Comparison of ENCODE assay signal across 26 cellular contexts in the genomic region with DNA sequence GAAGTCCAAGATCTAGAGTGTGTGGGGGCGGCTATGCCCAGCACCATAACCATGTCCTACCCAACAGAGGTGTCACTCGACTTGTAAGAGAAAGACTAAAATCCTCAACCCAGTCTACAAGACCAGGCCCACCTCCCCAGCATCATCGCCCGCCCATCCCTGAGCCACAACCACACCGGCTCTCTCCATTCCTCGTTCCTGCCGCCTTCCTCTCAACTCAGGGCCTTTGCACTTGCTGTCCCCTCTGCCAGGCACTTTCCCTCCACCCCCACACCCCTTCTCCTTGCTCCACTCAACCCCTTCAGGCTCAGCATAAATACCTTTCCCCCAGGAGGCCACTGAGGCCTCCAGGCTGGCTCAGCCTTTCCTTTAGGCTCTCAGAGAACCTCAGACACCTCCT.
"Had no signal": no experiment of that assay in that cellular context is flagged by ENCODE, and none has a peak within 500 bp of the region (broad histone marks: within the 10 kb centered on the region; RNA-seq: fewer than 3 reads in every experiment).

No MANE protein-coding gene starts in this region.

- H3K4me3 Mint-ChIP-seq: activated CD4-positive, alpha-beta memory T cell treated with anti-CD3 and anti-CD28 coated beads, Interleukin-2, amount 10 ng/mL, durations not matched to agents 7 days and 5 days; activated naive CD4-positive, alpha-beta T cell treated with anti-CD3 and anti-CD28 coated beads for 36 hours; activated naive CD8-positive, alpha-beta T cell treated with anti-CD3 and anti-CD28 coated beads for 36 hours; natural killer cell; T-helper 2 cell treated with Interferon-gamma antibody and Interleukin-4, amounts not matched to agents 5 μg/mL and 100 μg/mL, for 36 hours had no signal

- H3K27me3 ChIP-seq: adrenal gland, body of pancreas, hepatocyte had no signal

- H3K36me3 ChIP-seq: adrenal gland, gastroesophageal sphincter, prostate gland, suprapubic skin, tibial artery had no signal

- H3K27ac ChIP-seq: adrenal gland, body of pancreas, coronary artery, dorsolateral prefrontal cortex, gastroesophageal sphincter, hepatocyte, prostate gland, skin epidermis, suprapubic skin, tibial artery had no signal

- DNase-seq: activated CD4-positive, alpha-beta memory T cell treated with anti-CD3 and anti-CD28 coated beads, Interleukin-2, amount 10 ng/mL, durations not matched to agents 7 days and 5 days; activated CD4-positive, alpha-beta T cell treated with anti-CD3 and anti-CD28 coated beads for 48 hours; activated naive CD4-positive, alpha-beta T cell treated with anti-CD3 and anti-CD28 coated beads for 36 hours; activated naive CD8-positive, alpha-beta T cell treated with anti-CD3 and anti-CD28 coated beads for 36 hours; activated T-cell treated with anti-CD3 and anti-CD28 coated beads, Interleukin-2, amount 50 U/mL, for 48 hours; body of pancreas; left cardiac atrium; left ventricle myocardium superior; midbrain; natural killer cell; retina; stimulated activated CD4-positive, alpha-beta T cell treated with anti-CD3 and anti-CD28 coated beads, Interleukin-4, amount 100 ng/mL, for 24 hours; stimulated activated naive CD4-positive, alpha-beta T cell had no signal

- H3K9me3 Mint-ChIP-seq: activated CD4-positive, alpha-beta memory T cell treated with anti-CD3 and anti-CD28 coated beads, Interleukin-2, amount 10 ng/mL, durations not matched to agents 7 days and 5 days; activated naive CD4-positive, alpha-beta T cell treated with anti-CD3 and anti-CD28 coated beads for 36 hours; activated naive CD8-positive, alpha-beta T cell treated with anti-CD3 and anti-CD28 coated beads for 36 hours; activated T-helper 2 cell treated with anti-CD3 and anti-CD28 coated beads, Interferon-gamma antibody, Interleukin-2, Interleukin-4, amounts not matched to agents 10 μg/mL and 5 μg/mL and 100 μg/mL, durations not matched to agents 14 hours and 24 hours and 36 hours; natural killer cell; T-helper 2 cell treated with Interferon-gamma antibody and Interleukin-4, amounts not matched to agents 5 μg/mL and 100 μg/mL, for 36 hours had no signal

- H3K4me1 Mint-ChIP-seq: activated CD4-positive, alpha-beta memory T cell treated with anti-CD3 and anti-CD28 coated beads, Interleukin-2, amount 10 ng/mL, durations not matched to agents 7 days and 5 days; activated naive CD8-positive, alpha-beta T cell treated with anti-CD3 and anti-CD28 coated beads for 36 hours had no signal

- ATAC-seq: activated CD4-positive, CD25-positive, alpha-beta regulatory T cell treated with anti-CD3 and anti-CD28 coated beads, Interleukin-2, amount 50 U/mL, for 24 hours; body of pancreas; gastroesophageal sphincter; left cardiac atrium; left ventricle myocardium superior; natural killer cell; sciatic nerve had no signal

- H3K27ac Mint-ChIP-seq: activated CD4-positive, alpha-beta memory T cell treated with anti-CD3 and anti-CD28 coated beads, Interleukin-2, amount 10 ng/mL, durations not matched to agents 7 days and 5 days; activated naive CD4-positive, alpha-beta T cell treated with anti-CD3 and anti-CD28 coated beads for 36 hours; activated naive CD8-positive, alpha-beta T cell treated with anti-CD3 and anti-CD28 coated beads for 36 hours; activated T-helper 2 cell treated with anti-CD3 and anti-CD28 coated beads, Interferon-gamma antibody, Interleukin-2, Interleukin-4, amounts not matched to agents 10 μg/mL and 5 μg/mL and 100 μg/mL, durations not matched to agents 14 hours and 24 hours and 36 hours; natural killer cell; T-helper 2 cell treated with Interferon-gamma antibody and Interleukin-4, amounts not matched to agents 5 μg/mL and 100 μg/mL, for 36 hours had no signal

- H3K4me3 ChIP-seq: adrenal gland, body of pancreas, coronary artery, dorsolateral prefrontal cortex, gastroesophageal sphincter, hepatocyte, prostate gland, skin epidermis, suprapubic skin, tibial artery had no signal

- H3K27me3 Mint-ChIP-seq: activated CD4-positive, alpha-beta memory T cell treated with anti-CD3 and anti-CD28 coated beads, Interleukin-2, amount 10 ng/mL, durations not matched to agents 7 days and 5 days had no signal

- H3K36me3 Mint-ChIP-seq: activated naive CD8-positive, alpha-beta T cell treated with anti-CD3 and anti-CD28 coated beads for 36 hours; natural killer cell had no signal
